Comparison of ENCODE assay signal across 10 cellular contexts in genomic region chr1:42177551-42177981, GRCh38. TPM values are rescaled to one million over a fixed set of nuclear protein-coding genes. Genes with fewer than 3 reads are reported as not detected.
DNase-seq lines count a peak whose midpoint lies in the region; ATAC-seq and TF ChIP-seq lines count a peak whose summit lies in the region.
"Had no signal": no experiment of that assay in that cellular context is flagged by ENCODE, and none has a peak within 500 bp of the region (broad histone marks: within the 10 kb centered on the region; RNA-seq: fewer than 3 reads in every experiment).

No MANE protein-coding gene starts in this region.

- no peaks in the 10 kb centered on the region for H3K9me3 ChIP-seq in A673 (ENCODE audit: low read depth, low read length, poor library complexity, severe bottlenecking)
- H3K9me3 ChIP-seq: neutrophil had no signal

- no peak overlapping the region for H3K4me2 ChIP-seq in GM23338

- no peaks in the 10 kb centered on the region for H3K79me2 ChIP-seq in GM23338 (replicated peaks; ENCODE audit: insufficient read depth)

- H3K4me1 ChIP-seq in GM23338 (ENCODE audit: insufficient read depth) (no peaks in the 10 kb centered on the region), A673 (ENCODE audit: insufficient read depth, low read length, poor library complexity, severe bottlenecking) (peaks cover 7% of the 10 kb centered on the region)

- H4K20me1 ChIP-seq in GM23338 (replicated peaks; ENCODE audit: insufficient read depth), result no peaks in the 10 kb centered on the region; the same call in 1 of the 2 replicates

- H3K27ac ChIP-seq in GM23338 (ENCODE audit: low read depth) (no peak overlapping the region), A673 (ENCODE audit: low read depth, low read length, poor library complexity, severe bottlenecking) (no peak overlapping the region)
- H3K27ac ChIP-seq: neutrophil had no signal

- H3K4me3 Mint-ChIP-seq in GM23338, result no peak overlapping the region

- intact Hi-C loops in A673 (cut with micrococcal nuclease; ENCODE audit: unreplicated experiment), result loop anchor here (10.0 kb wide), 1 partner anchor 157 kb away; the partner anchor contains the start of gene FOXJ3

- H3K27me3 Mint-ChIP-seq in GM23338 (ENCODE audit: insufficient read depth, low read depth, poor library complexity), result peaks cover 4% of the 10 kb centered on the region

- POLR2A ChIA-PET in A673 (lab: Charles Lee; ENCODE audit: low non-redundant PET), result no interaction called here

- no peak for TF ChIP-seq CTCF in GM23338 (conservative IDR thresholded peaks at IDR 0.05; ENCODE audit: low read depth in 2 of 2)
- TF ChIP-seq CTCF in fibroblast of the aortic adventitia (IDR thresholded peaks at IDR 0.05; ENCODE audit: insufficient read depth, low read length), result no peak
- TF ChIP-seq CTCF in A673 (conservative IDR thresholded peaks at IDR 0.05; ENCODE audit: low read depth, low read length), result no peak

- peaks cover 10% of the 10 kb centered on the region for H3K4me1 Mint-ChIP-seq in GM23338

- CTCF ChIA-PET in A673 (lab: Charles Lee), result no interaction called here

- peak overlapping the region; percentile 61; the same call in 1 of the 2 replicates for H3K27ac Mint-ChIP-seq in GM23338

- H3K9me2 ChIP-seq in GM23338 (ENCODE audit: insufficient read depth), result no peaks in the 10 kb centered on the region

- H2AFZ ChIP-seq in GM23338, result no peak overlapping the region

- no peaks in the 10 kb centered on the region for H3F3A ChIP-seq in GM23338 (replicated peaks; ENCODE audit: low read depth)

- H3K9me3 Mint-ChIP-seq in GM23338, result no peaks in the 10 kb centered on the region

- H3K27me3 ChIP-seq in GM23338 (ENCODE audit: insufficient read depth) (no peaks in the 10 kb centered on the region), A673 (replicated peaks; ENCODE audit: insufficient read depth, low read depth, low read length, poor library complexity) (no peaks in the 10 kb centered on the region)
- H3K27me3 ChIP-seq: neutrophil had no signal

- H3K36me3 Mint-ChIP-seq in GM23338 (ENCODE audit: low read depth), result peaks cover 4% of the 10 kb centered on the region

- no peak overlapping the region for H3K4me3 ChIP-seq in GM23338
- no peak overlapping the region for H3K4me3 ChIP-seq in fibroblast of the aortic adventitia (ENCODE audit: low read depth, low read length)
- no peak overlapping the region for H3K4me3 ChIP-seq in skeletal muscle cell (ENCODE audit: low read depth, low read length)
- no peak overlapping the region for H3K4me3 ChIP-seq in A673 (ENCODE audit: low read depth, low read length, poor library complexity, severe bottlenecking)

- H3K36me3 ChIP-seq in GM23338 (ENCODE audit: insufficient read depth) (no peaks in the 10 kb centered on the region), A673 (ENCODE audit: insufficient read depth, low read length, poor library complexity, severe bottlenecking) (no peaks in the 10 kb centered on the region)

- BruUV-seq in A673 (replicated peaks; lab: Mats Ljungman, UMichigan), result no TSS peak

- ATAC-seq in GM23338 (no peak), GM21423 (IDR thresholded peaks at IDR 0.05; ENCODE audit: unreplicated experiment) (no peak), GM18858 (IDR thresholded peaks at IDR 0.05; ENCODE audit: unreplicated experiment) (no peak)

- DNase-seq in GM23338 (ENCODE audit: low spot score), result no peak
- peak; percentile 94 for DNase-seq in NCI-H748 treated with DMSO at 0.1 percent for 48 hours (lab: John Stamatoyannopoulos, UW)
- peak; percentile 91 for DNase-seq in fibroblast of the aortic adventitia (ENCODE audit: low read depth)
- peak; percentile 94 for DNase-seq in skeletal muscle cell (ENCODE audit: low read depth)
- no peak for DNase-seq in MV-4-11 (lab: John Stamatoyannopoulos, UW)
- no peak for DNase-seq in A673 (ENCODE audit: low spot score)

TF ChIP-seq in GM23338, 12 proteins besides CTCF, POLR2A, EP300 and RAD21:
- TF ChIP-seq POLR2AphosphoS5 (IDR thresholded peaks at IDR 0.05; ENCODE audit: low read depth) (no peak), EZH2 (IDR thresholded peaks at IDR 0.05; ENCODE audit: low read depth, unreplicated experiment) (no peak), EZH2phosphoT487 (IDR thresholded peaks at IDR 0.05; ENCODE audit: unreplicated experiment) (no peak), ZNF462 (CRISPR knock-in tag; IDR thresholded peaks at IDR 0.05) (no peak)

RNA-seq across cellular contexts. Expression of gene GUCA2A, which starts 13.0 kb away (rescaled TPM):
- total RNA-seq in GM23338 (2014; rRNA removed; shearing (Covaris generic)), result not detected in 2 replicates
- polyA plus RNA-seq in GM23338 (2016; fragmentation: Nextera tagmentation; extraction: Ambion mirVana), result not detected in 2 replicates
- total RNA-seq in fibroblast of the aortic adventitia (ENCODE audit: low replicate concordance), result not detected in 2 replicates
- not detected in 2 replicates for total RNA-seq in A673 (2021)
- total RNA-seq: T-helper 2 cell treated with Interferon-gamma antibody and Interleukin-4, amounts not matched to agents 100 ng/mL and 5 ng/mL, for 36 hours had no signal

RNA-seq across cellular contexts. Expression of gene GUCA2B, which starts 24.4 kb away (rescaled TPM):
- total RNA-seq in GM23338 (2014; rRNA removed; shearing (Covaris generic)), result not detected in 2 replicates
- not detected in 2 replicates for polyA plus RNA-seq in GM23338 (2016; fragmentation: Nextera tagmentation; extraction: Ambion mirVana)
- not detected in 2 replicates for total RNA-seq in fibroblast of the aortic adventitia (ENCODE audit: low replicate concordance)
- total RNA-seq in A673 (2021), result not detected in 2 replicates
- total RNA-seq: T-helper 2 cell treated with Interferon-gamma antibody and Interleukin-4, amounts not matched to agents 100 ng/mL and 5 ng/mL, for 36 hours had no signal

Comparison
In these comparisons a context has a peak if more than half of its experiments do, and no peak if none do; other contexts are left out.
1. DNase-seq: peak in NCI-H748 treated with DMSO at 0.1 percent for 48 hours (single experiment), fibroblast of the aortic adventitia (single experiment) and skeletal muscle cell (single experiment); none in GM23338 (single experiment), MV-4-11 (single experiment) and A673 (single experiment).